2 cellular contexts compared by ENCODE assay signal in genomic region chr3:173911446-173911845, GRCh38.
TF ChIP-seq lines count a peak whose summit lies in the region.

No MANE protein-coding gene starts in this region.

TF ChIP-seq in GM23338, 12 proteins besides CTCF, POLR2A, EP300 and RAD21:
- TF ChIP-seq CREB1 (CRISPR knock-in tag; IDR thresholded peaks at IDR 0.05; ENCODE audit: low read depth) = no peak
- TF ChIP-seq ETS1 (IDR thresholded peaks at IDR 0.05) = no peak
- TF ChIP-seq EZH2phosphoT487 (IDR thresholded peaks at IDR 0.05; ENCODE audit: unreplicated experiment) = no peak
- TF ChIP-seq REST (IDR thresholded peaks at IDR 0.05; ENCODE audit: unreplicated experiment) = no peak
- no peak for TF ChIP-seq EZH2 (IDR thresholded peaks at IDR 0.05; ENCODE audit: low read depth, unreplicated experiment)

TF ChIP-seq in K562, 482 proteins besides CTCF, POLR2A, EP300 and RAD21:
- TF ChIP-seq CHCHD3 (CRISPR knock-in tag; IDR thresholded peaks at IDR 0.05) = no peak
- peak; percentile 27 for TF ChIP-seq MEIS2 (IDR thresholded peaks at IDR 0.05; ENCODE audit: partially characterized antibody)
- no peak for TF ChIP-seq ZC3H8 (IDR thresholded peaks at IDR 0.05)
- TF ChIP-seq LCOR (CRISPR knock-in tag; IDR thresholded peaks at IDR 0.05) = no peak
- TF ChIP-seq PBX2 (CRISPR knock-in tag; IDR thresholded peaks at IDR 0.05; ENCODE audit: low read depth) = no peak
- TF ChIP-seq PBX2 (tag; conservative IDR thresholded peaks at IDR 0.05; ENCODE audit: low read depth) = 0 out of 2 replicates have a peak, but pooled peaks have one; percentile 34
- no peak for TF ChIP-seq CC2D1A (IDR thresholded peaks at IDR 0.05)
- no peak for TF ChIP-seq PKNOX1 (IDR thresholded peaks at IDR 0.05)
- no peak for TF ChIP-seq ZNF282 (CRISPR knock-in tag; IDR thresholded peaks at IDR 0.05)
- no peak for TF ChIP-seq NCOA6 (IDR thresholded peaks at IDR 0.05)
- peak; percentile 26; the same call in 1 of the 2 replicates for TF ChIP-seq RFX1 (IDR thresholded peaks at IDR 0.05)
- no peak for TF ChIP-seq SP2 (IDR thresholded peaks at IDR 0.05; ENCODE audit: extremely low read depth, low read depth, low read length, poor library complexity, severe bottlenecking)
